Comparison of ENCODE assay signal across 9 cellular contexts in the genomic region with DNA sequence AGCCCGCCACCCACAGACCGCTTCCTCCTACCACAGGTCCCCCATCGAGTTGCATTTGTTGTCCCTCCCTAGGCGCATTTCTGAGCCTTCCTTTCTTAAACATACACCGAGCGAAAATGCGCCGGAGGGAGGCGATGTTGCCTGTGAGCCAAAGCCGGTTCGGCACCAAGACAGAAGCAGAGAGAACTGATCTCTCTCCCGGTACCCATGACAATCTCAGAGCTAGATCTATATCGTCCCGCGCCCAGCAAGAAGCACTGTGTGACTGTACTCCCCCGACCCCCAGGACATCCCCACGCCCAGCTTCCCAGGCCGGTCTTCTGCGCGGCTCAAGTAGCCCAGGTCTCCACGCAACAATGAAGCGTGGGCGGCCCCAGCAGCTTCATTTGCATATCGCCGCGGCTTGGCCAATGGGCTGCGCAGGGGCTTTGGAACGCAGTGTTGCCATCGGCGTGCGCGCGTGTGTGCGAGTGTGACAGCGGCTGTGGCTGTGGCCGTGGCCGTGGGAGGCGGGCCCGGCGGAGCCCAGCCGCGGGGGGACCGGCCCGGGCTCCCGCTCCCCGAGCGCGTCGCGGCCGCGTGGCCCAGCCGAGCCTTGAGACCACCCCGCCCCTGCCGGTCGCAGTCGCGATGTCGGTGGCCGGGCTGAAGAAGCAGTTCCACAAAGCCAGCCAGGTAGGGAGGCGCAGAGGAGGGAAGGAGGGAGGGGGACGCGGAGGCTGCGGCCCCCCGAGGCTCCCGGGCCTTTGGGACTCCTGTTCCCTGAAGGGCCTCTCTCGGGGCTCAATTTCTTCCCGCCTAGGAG. TPM values are rescaled to one million over a fixed set of nuclear protein-coding genes. Genes with fewer than 3 reads are reported as not detected.
DNase-seq lines count a peak whose midpoint lies in the region; TF ChIP-seq lines count a peak whose summit lies in the region.
"Had no signal": no experiment of that assay in that cellular context is flagged by ENCODE, and none has a peak within 500 bp of the region (broad histone marks: within the 10 kb centered on the region; RNA-seq: fewer than 3 reads in every experiment).

A gene with protein sequence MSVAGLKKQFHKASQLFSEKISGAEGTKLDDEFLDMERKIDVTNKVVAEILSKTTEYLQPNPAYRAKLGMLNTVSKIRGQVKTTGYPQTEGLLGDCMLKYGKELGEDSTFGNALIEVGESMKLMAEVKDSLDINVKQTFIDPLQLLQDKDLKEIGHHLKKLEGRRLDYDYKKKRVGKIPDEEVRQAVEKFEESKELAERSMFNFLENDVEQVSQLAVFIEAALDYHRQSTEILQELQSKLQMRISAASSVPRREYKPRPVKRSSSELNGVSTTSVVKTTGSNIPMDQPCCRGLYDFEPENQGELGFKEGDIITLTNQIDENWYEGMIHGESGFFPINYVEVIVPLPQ (plus strand): TSS at position 438 of the 805 bp plus-strand sequence. CDS start 193 bp downstream, at position 631.

- H4K20me1 ChIP-seq in KMS-11 (ENCODE audit: insufficient read depth) = no peaks in the 10 kb centered on the region

- no peaks in the 10 kb centered on the region for H3K79me2 ChIP-seq in KMS-11 (ENCODE audit: insufficient read depth, low read depth)

- H3K36me3 ChIP-seq in KMS-11 (ENCODE audit: insufficient read depth) = no peaks in the 10 kb centered on the region

- no peak within 1 kb of the TSS for H3K4me3 ChIP-seq in KMS-11 (IDR thresholded peaks at IDR 0.05; ENCODE audit: insufficient read depth, low read depth, low read length)

- H3K27ac ChIP-seq in KMS-11 = no peak within 1 kb of the TSS
- H3K27ac ChIP-seq in layer of hippocampus (ENCODE audit: low read depth, low read length) = peak within 1 kb of the TSS; percentile 83

- peak within 1 kb of the TSS; percentile 76 for H2AFZ ChIP-seq in KMS-11 (ENCODE audit: low read depth)

- DNase-seq in EL (peak; percentile 71), dermis microvascular lymphatic vessel endothelial cell (ENCODE audit: low read depth in 2 of 2) (peak; percentile 55 to 89), GF-D8 (lab: John Stamatoyannopoulos, UW) (no peak)
- DNase-seq in activated CD4-positive, alpha-beta T cell treated with anti-CD3 and anti-CD28 coated beads for 4 hours = peak; percentile 12 to 19
- DNase-seq in stimulated activated CD4-positive, alpha-beta T cell treated with anti-CD3 and anti-CD28 coated beads, Interleukin-12 subunit alpha, Interleukin-12 subunit beta, amount 100 ng/mL, for 4 hours = peak; percentile 44
- DNase-seq in NK-92 treated with Interleukin-12 subunit alpha and Interleukin-12 subunit beta, amount 100 ng/mL, for 24 hours (lab: John Stamatoyannopoulos, UW) = no peak

- peak within 1 kb of the TSS; percentile 22; the same call in 1 of the 2 replicates for H3K9ac ChIP-seq in KMS-11

- TF ChIP-seq CTCF in KMS-11 (conservative IDR thresholded peaks at IDR 0.05; ENCODE audit: low read depth, low read length) = no peak

- peak within 1 kb of the TSS; percentile 51 for H3K4me2 ChIP-seq in KMS-11

- H3K27me3 ChIP-seq in KMS-11 (ENCODE audit: insufficient read depth, low read depth) (no peaks in the 10 kb centered on the region), layer of hippocampus (ENCODE audit: control insufficient read depth, insufficient read depth, low read length) (no peaks in the 10 kb centered on the region)

- H3K4me1 ChIP-seq in KMS-11 (ENCODE audit: low read depth, poor library complexity, severe bottlenecking) = no peaks in the 10 kb centered on the region

RNA-seq across cellular contexts. Expression of the gene that starts here (rescaled TPM):
- total RNA-seq in dermis microvascular lymphatic vessel endothelial cell = under 0.01 TPM in 1 of 2 replicates, not detected in the other
- total RNA-seq: T-helper 1 cell treated with Interleukin-12 subunit alpha and Interleukin-12 subunit beta and Interleukin-4 antibody, amounts not matched to agents 30 ng/mL and 1 ng/mL, for 36 hours had no signal

Comparison
In these comparisons a context has a peak if more than half of its experiments do, and no peak if none do; other contexts are left out.
1. Peak in DNase-seq in dermis microvascular lymphatic vessel endothelial cell; RNA of the gene not detected or under 1 TPM.
2. DNase-seq: peak in EL (single experiment), activated CD4-positive, alpha-beta T cell treated with anti-CD3 and anti-CD28 coated beads for 4 hours (2 of 2) and stimulated activated CD4-positive, alpha-beta T cell treated with anti-CD3 and anti-CD28 coated beads, Interleukin-12 subunit alpha, Interleukin-12 subunit beta, amount 100 ng/mL, for 4 hours (single experiment); none in NK-92 treated with Interleukin-12 subunit alpha and Interleukin-12 subunit beta, amount 100 ng/mL, for 24 hours (single experiment) and GF-D8 (single experiment).